In genomic region chr3:157542711-157543485, GRCh38 we compare ENCODE assay signal across 8 cellular contexts. TPM values are rescaled to one million over a fixed set of nuclear protein-coding genes. Genes with fewer than 3 reads are reported as not detected.
DNase-seq lines count a peak whose midpoint lies in the region; ATAC-seq and TF ChIP-seq lines count a peak whose summit lies in the region.

No MANE protein-coding gene starts in this region.

- no peak overlapping the region for H3K27ac Mint-ChIP-seq in GM23338
- no peak overlapping the region for H3K27ac Mint-ChIP-seq in stimulated activated effector memory CD8-positive, alpha-beta T cell treated with anti-CD3 and anti-CD28 coated beads, Interleukin-12 subunit alpha, Interleukin-12 subunit beta, amount 100 ng/mL, for 72 hours

- H3K9me2 ChIP-seq in GM23338 (ENCODE audit: insufficient read depth) = no peaks in the 10 kb centered on the region

- TF ChIP-seq CTCF in GM23338 (conservative IDR thresholded peaks at IDR 0.05; ENCODE audit: low read depth in 2 of 2) (peak; percentile 63 to 81), gastrocnemius medialis (IDR thresholded peaks at IDR 0.05 in 4 of 5, conservative IDR thresholded peaks at IDR 0.05 in 1 of 5) (no peak)

- H3K36me3 ChIP-seq in GM23338 (ENCODE audit: insufficient read depth) (no peaks in the 10 kb centered on the region), adipocyte (ENCODE audit: control insufficient read depth, insufficient read depth, low read length, severe bottlenecking) (no peaks in the 10 kb centered on the region), gastrocnemius medialis (no peaks in the 10 kb centered on the region)

- intact Hi-C loops in gastrocnemius medialis (cut with DNase I; ENCODE audit: low total_unique reads) = no loop called here

- H4K20me1 ChIP-seq in GM23338 (replicated peaks; ENCODE audit: insufficient read depth) = no peaks in the 10 kb centered on the region

- H3K4me1 ChIP-seq in GM23338 (ENCODE audit: insufficient read depth) (no peaks in the 10 kb centered on the region; the same call in 1 of the 2 replicates), adipocyte (ENCODE audit: control insufficient read depth, insufficient read depth, low read length) (peaks cover 34% of the 10 kb centered on the region), gastrocnemius medialis (peaks cover 0 to 4% of the 10 kb centered on the region in 2 donors)

- H3K27me3 ChIP-seq in GM23338 (ENCODE audit: insufficient read depth) = 0 out of 2 replicates have a peak, but pooled peaks cover 5% of the 10 kb centered on the region
- no peaks in the 10 kb centered on the region for H3K27me3 ChIP-seq in adipocyte (replicated peaks; ENCODE audit: control insufficient read depth, insufficient read depth, low read length)
- peaks cover 3 to 9% (median 7%) of the 10 kb centered on the region in 3 donors for H3K27me3 ChIP-seq in gastrocnemius medialis

- ATAC-seq in GM23338 (peak; percentile 97), gastrocnemius medialis (peak; percentile 48 to 56), HG03175 (IDR thresholded peaks at IDR 0.05; ENCODE audit: unreplicated experiment) (no peak), GM21786 (IDR thresholded peaks at IDR 0.05; ENCODE audit: unreplicated experiment) (no peak)
- ATAC-seq in stimulated activated effector memory CD8-positive, alpha-beta T cell treated with anti-CD3 and anti-CD28 coated beads, Interleukin-12 subunit alpha, Interleukin-12 subunit beta, amount 100 ng/mL, for 72 hours = no peak

- DNase-seq in GM23338 (ENCODE audit: low spot score) (peak; percentile 81), adipocyte (ENCODE audit: low read depth) (peak; percentile 77), hepatic stellate cell (ENCODE audit: low spot score) (peak; percentile 64), gastrocnemius medialis (peak; percentile 46 to 71)
- no peak for DNase-seq in central memory CD4-positive, alpha-beta T cell
- no peak for DNase-seq in stimulated activated effector memory CD8-positive, alpha-beta T cell treated with anti-CD3 and anti-CD28 coated beads, Interleukin-12 subunit alpha, Interleukin-12 subunit beta, amount 100 ng/mL, for 72 hours (ENCODE audit: low spot score in 2 of 2)

- peak overlapping the region; percentile 93 for H3K9ac ChIP-seq in adipocyte (ENCODE audit: low read length)

- H3K9me3 Mint-ChIP-seq in GM23338 = peaks cover 12% of the 10 kb centered on the region
- peaks cover 5% of the 10 kb centered on the region for H3K9me3 Mint-ChIP-seq in stimulated activated effector memory CD8-positive, alpha-beta T cell treated with anti-CD3 and anti-CD28 coated beads, Interleukin-12 subunit alpha, Interleukin-12 subunit beta, amount 100 ng/mL, for 72 hours

- H3K27me3 Mint-ChIP-seq in GM23338 (ENCODE audit: insufficient read depth, low read depth, poor library complexity) = no peaks in the 10 kb centered on the region

- TF ChIP-seq POLR2A in gastrocnemius medialis (IDR thresholded peaks at IDR 0.05) = peak in 1 of 2 donors; percentile 36

- no peaks in the 10 kb centered on the region; the same call in 2 of the 3 replicates for H3K4me1 Mint-ChIP-seq in GM23338
- H3K4me1 Mint-ChIP-seq in stimulated activated effector memory CD8-positive, alpha-beta T cell treated with anti-CD3 and anti-CD28 coated beads, Interleukin-12 subunit alpha, Interleukin-12 subunit beta, amount 100 ng/mL, for 72 hours = no peaks in the 10 kb centered on the region

- peak overlapping the region; percentile 75 for H3K4me3 Mint-ChIP-seq in GM23338
- no peak overlapping the region for H3K4me3 Mint-ChIP-seq in stimulated activated effector memory CD8-positive, alpha-beta T cell treated with anti-CD3 and anti-CD28 coated beads, Interleukin-12 subunit alpha, Interleukin-12 subunit beta, amount 100 ng/mL, for 72 hours

- no peak overlapping the region for H3K27ac ChIP-seq in GM23338 (ENCODE audit: low read depth)
- H3K27ac ChIP-seq in gastrocnemius medialis = peak overlapping the region; percentile 57 to 68 (median 62)

- H3K4me3 ChIP-seq in GM23338 = peak overlapping the region; percentile 67
- peak overlapping the region; percentile 84 for H3K4me3 ChIP-seq in adipocyte (ENCODE audit: low read length)
- peak overlapping the region; percentile 40 to 54 (median 46) for H3K4me3 ChIP-seq in gastrocnemius medialis

- H3F3A ChIP-seq in GM23338 (replicated peaks; ENCODE audit: low read depth) = no peaks in the 10 kb centered on the region

- no peaks in the 10 kb centered on the region for H3K9me3 ChIP-seq in adipocyte (ENCODE audit: control insufficient read depth, low read length)
- H3K9me3 ChIP-seq in gastrocnemius medialis = no peaks in the 10 kb centered on the region

- no peaks in the 10 kb centered on the region for H3K79me2 ChIP-seq in GM23338 (replicated peaks; ENCODE audit: insufficient read depth)

- peak overlapping the region; percentile 100 for H2AFZ ChIP-seq in GM23338

- in situ Hi-C loops in gastrocnemius medialis (cut with MboI; ENCODE audit: low sequenced_read_pairs in 4 of 4) = no loop called here

- H3K36me3 Mint-ChIP-seq in GM23338 (ENCODE audit: low read depth) = 0 out of 3 replicates have a peak, but pooled peaks cover 6% of the 10 kb centered on the region
- no peaks in the 10 kb centered on the region for H3K36me3 Mint-ChIP-seq in stimulated activated effector memory CD8-positive, alpha-beta T cell treated with anti-CD3 and anti-CD28 coated beads, Interleukin-12 subunit alpha, Interleukin-12 subunit beta, amount 100 ng/mL, for 72 hours

- H3K4me2 ChIP-seq in GM23338 = peak overlapping the region; percentile 92

TF ChIP-seq in GM23338, 12 proteins besides CTCF, POLR2A, EP300 and RAD21 (continues in another document):
- TF ChIP-seq CREB1 (CRISPR knock-in tag; IDR thresholded peaks at IDR 0.05; ENCODE audit: low read depth) (peak; percentile 34; the same call in 1 of the 2 replicates), ZNF462 (CRISPR knock-in tag; IDR thresholded peaks at IDR 0.05) (no peak)

RNA-seq across cellular contexts. Expression of gene VEPH1, which starts 39.7 kb away (rescaled TPM):
- total RNA-seq in GM23338 (2014; rRNA removed; shearing (Covaris generic)) = 31.8 and 33.8 TPM in 2 replicates
- 9.6 and 15.4 TPM in 2 replicates for polyA plus RNA-seq in GM23338 (2016; fragmentation: Nextera tagmentation; extraction: Ambion mirVana)
- under 1 TPM in 1 of 4 donors, not detected in 3; 0.07 TPM for total RNA-seq in gastrocnemius medialis

Comparison
In these comparisons a context has a peak if more than half of its experiments do, and no peak if none do; other contexts are left out.
1. ATAC-seq: peak in GM23338 (single experiment) and gastrocnemius medialis (2 of 2); none in stimulated activated effector memory CD8-positive, alpha-beta T cell treated with anti-CD3 and anti-CD28 coated beads, Interleukin-12 subunit alpha, Interleukin-12 subunit beta, amount 100 ng/mL, for 72 hours (single experiment), HG03175 (single experiment) and GM21786 (single experiment).
2. DNase-seq: peak in GM23338 (single experiment), adipocyte (single experiment), hepatic stellate cell (single experiment) and gastrocnemius medialis (2 of 2); none in central memory CD4-positive, alpha-beta T cell (single experiment) and stimulated activated effector memory CD8-positive, alpha-beta T cell treated with anti-CD3 and anti-CD28 coated beads, Interleukin-12 subunit alpha, Interleukin-12 subunit beta, amount 100 ng/mL, for 72 hours (0 of 2).
3. CTCF ChIP-seq: peak in GM23338 (2 of 2); none in gastrocnemius medialis (0 of 5).
4. RNA of gene VEPH1, which starts 39.7 kb away (total RNA-seq): 31.8 to 33.8 TPM in GM23338; 0.07 TPM in gastrocnemius medialis; every median in the first group is over 10 times any median in the second.
5. Peak in every context shown above with its lines, with median percentiles within 50 percentile points of each other: H3K4me3 ChIP-seq.